Comparison of ENCODE assay signal across 8 cellular contexts in genomic region chr2:38750793-38751042, GRCh38. TPM values are rescaled to one million over a fixed set of nuclear protein-coding genes. Genes with fewer than 3 reads are reported as not detected.
DNase-seq lines count a peak whose midpoint lies in the region; ATAC-seq and TF ChIP-seq lines count a peak whose summit lies in the region.

No MANE protein-coding gene starts in this region.

- H3K4me3 ChIP-seq in HL-60 (replicated peaks; ENCODE audit: insufficient read depth, low read length): peak overlapping the region; percentile 82
- peak overlapping the region; percentile 65 for H3K4me3 ChIP-seq in retinal pigment epithelial cell (ENCODE audit: low read length)

- peak; percentile 34 for ATAC-seq in GM19467 (IDR thresholded peaks at IDR 0.05; ENCODE audit: unreplicated experiment)
- peak; percentile 20 for ATAC-seq in activated naive CD8-positive, alpha-beta T cell treated with anti-CD3 and anti-CD28 coated beads, Interleukin-2, amount 50 U/mL, for 24 hours

- no peaks in the 10 kb centered on the region for H3K27me3 ChIP-seq in HL-60 (ENCODE audit: insufficient read depth, poor library complexity, severe bottlenecking)

- DNase-seq in HL-60 (ENCODE audit: low read depth in 1 of 2, low spot score in 1 of 2) (peak; percentile 51 to 68), SK-MEL-5 (ENCODE audit: low read depth, low spot score) (peak; percentile 67), hepatic stellate cell (ENCODE audit: low spot score) (peak; percentile 72), retinal pigment epithelial cell (ENCODE audit: low read depth) (no peak), G401 (ENCODE audit: low spot score) (no peak)
- DNase-seq in activated naive CD8-positive, alpha-beta T cell treated with anti-CD3 and anti-CD28 coated beads, Interleukin-2, amount 50 U/mL, for 24 hours: peak; percentile 71

- H3K27ac Mint-ChIP-seq in activated naive CD8-positive, alpha-beta T cell treated with anti-CD3 and anti-CD28 coated beads, Interleukin-2, amount 50 U/mL, for 24 hours: peak overlapping the region; percentile 99

- H3K9me3 Mint-ChIP-seq in activated naive CD8-positive, alpha-beta T cell treated with anti-CD3 and anti-CD28 coated beads, Interleukin-2, amount 50 U/mL, for 24 hours: no peaks in the 10 kb centered on the region

- H3K36me3 Mint-ChIP-seq in activated naive CD8-positive, alpha-beta T cell treated with anti-CD3 and anti-CD28 coated beads, Interleukin-2, amount 50 U/mL, for 24 hours (ENCODE audit: low read depth): peaks cover 54% of the 10 kb centered on the region

- in situ Hi-C loops in SK-MEL-5 (cut with HindIII; ENCODE audit: low pct_unique_long_range_greater_than_20kb, low sequenced_read_pairs): no loop called here
- in situ Hi-C loops in G401 (cut with HindIII; ENCODE audit: low sequenced_read_pairs): no loop called here

- TF ChIP-seq CTCF in C4-2B (conservative IDR thresholded peaks at IDR 0.05) (no peak), HL-60 (IDR thresholded peaks at IDR 0.05; ENCODE audit: insufficient read depth, low read length) (no peak), retinal pigment epithelial cell (conservative IDR thresholded peaks at IDR 0.05; ENCODE audit: low read depth, low read length) (no peak)

- peaks cover 65% of the 10 kb centered on the region for H3K4me1 Mint-ChIP-seq in activated naive CD8-positive, alpha-beta T cell treated with anti-CD3 and anti-CD28 coated beads, Interleukin-2, amount 50 U/mL, for 24 hours

- peak overlapping the region; percentile 98 for H3K4me3 Mint-ChIP-seq in activated naive CD8-positive, alpha-beta T cell treated with anti-CD3 and anti-CD28 coated beads, Interleukin-2, amount 50 U/mL, for 24 hours

- H3K27ac ChIP-seq in C4-2B (peak overlapping the region; percentile 96), HL-60 (replicated peaks) (peak overlapping the region; percentile 99)

- peaks cover 3% of the 10 kb centered on the region for H3K27me3 Mint-ChIP-seq in activated naive CD8-positive, alpha-beta T cell treated with anti-CD3 and anti-CD28 coated beads, Interleukin-2, amount 50 U/mL, for 24 hours

RNA-seq across cellular contexts. Expression of gene SRSF7, which starts 0.4 kb away (rescaled TPM):
- 134 and 140 TPM in 2 replicates for total RNA-seq in SK-MEL-5 (2014; rRNA removed; shearing (Covaris generic))
- polyA plus RNA-seq in SK-MEL-5 (2015; cell fraction: cytosol; rRNA removed): 126 and 132 TPM in 2 replicates
- polyA plus RNA-seq in SK-MEL-5 (2015; cell fraction: nucleus; rRNA removed): 1,536 and 1,690 TPM in 2 replicates
- total RNA-seq in G401 (2014; rRNA removed; shearing (Covaris generic)): 183 and 238 TPM in 2 replicates

RNA-seq across cellular contexts. Expression of gene GEMIN6, which starts 27.3 kb away (rescaled TPM):
- 33.9 and 37.2 TPM in 2 replicates for total RNA-seq in SK-MEL-5 (2014; rRNA removed; shearing (Covaris generic))
- 17.4 and 19.6 TPM in 2 replicates for polyA plus RNA-seq in SK-MEL-5 (2015; cell fraction: cytosol; rRNA removed)
- 2.1 and 8.7 TPM in 2 replicates for polyA plus RNA-seq in SK-MEL-5 (2015; cell fraction: nucleus; rRNA removed)
- total RNA-seq in G401 (2014; rRNA removed; shearing (Covaris generic)): 18.8 and 22.2 TPM in 2 replicates

Comparison
In these comparisons a context has a peak if more than half of its experiments do, and no peak if none do; other contexts are left out.
1. DNase-seq: peak in HL-60 (2 of 2), SK-MEL-5 (single experiment), activated naive CD8-positive, alpha-beta T cell treated with anti-CD3 and anti-CD28 coated beads, Interleukin-2, amount 50 U/mL, for 24 hours (single experiment) and hepatic stellate cell (single experiment); none in retinal pigment epithelial cell (single experiment) and G401 (single experiment).